Comparison of ENCODE assay signal across 23 cellular contexts in the genomic region with DNA sequence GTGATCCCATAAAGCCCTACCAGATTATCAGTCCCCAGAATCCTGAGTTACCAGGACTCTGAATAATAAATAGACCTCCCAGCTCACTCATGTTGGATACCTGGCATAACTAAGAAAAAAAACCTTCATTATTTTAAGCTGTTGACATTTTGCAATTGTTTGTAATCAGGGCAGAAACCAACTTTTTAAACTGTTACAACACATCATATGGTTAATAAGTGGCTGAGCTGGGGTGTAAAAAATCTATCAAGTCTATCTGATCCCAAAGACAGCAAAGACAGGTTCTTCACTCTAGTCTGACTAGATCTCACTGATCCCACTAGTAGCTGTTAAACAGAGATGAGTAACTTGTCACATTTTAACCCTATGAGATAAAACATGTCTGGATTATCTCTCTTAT.
"Had no signal": no experiment of that assay in that cellular context is flagged by ENCODE, and none has a peak within 500 bp of the region (broad histone marks: within the 10 kb centered on the region; RNA-seq: fewer than 3 reads in every experiment).

No MANE protein-coding gene starts in this region.

- FAIRE-seq: astrocyte had no signal

- H3K27me3 ChIP-seq: Peyer's patch had no signal

- H3K4me3 ChIP-seq: Peyer's patch had no signal

- H3K9me3 ChIP-seq: Peyer's patch had no signal

- H3K36me3 ChIP-seq: Peyer's patch had no signal

- ATAC-seq: activated T-helper 17 cell treated with anti-CD3 and anti-CD28 coated beads, Interleukin-2, amount 50 U/mL, for 72 hours; T-helper 17 cell had no signal

- H3K4me1 ChIP-seq: Peyer's patch had no signal

- H3K27ac ChIP-seq: Peyer's patch had no signal

- DNase-seq: activated CD4-positive, alpha-beta memory T cell treated with anti-CD3 and anti-CD28 coated beads for 36 hours; activated CD4-positive, alpha-beta T cell treated with anti-CD3 and anti-CD28 coated beads, Interleukin-2, amount 10 ng/mL, durations not matched to agents 7 days and 5 days; activated CD4-positive, CD25-positive, alpha-beta regulatory T cell; activated CD8-positive, alpha-beta memory T cell treated with anti-CD3 and anti-CD28 coated beads for 24 hours; activated gamma-delta T cell; activated naive CD4-positive, alpha-beta T cell treated with anti-CD3 and anti-CD28 coated beads for 36 hours; activated T-cell treated with anti-CD3 and anti-CD28 coated beads, Interleukin-2, amount 50 U/mL, for 48 hours; amygdala; KG1; NCI-H1048; NCI-H146; NCI-H187 treated with DMSO at 0.1 percent for 48 hours; NCI-H2081 treated with DMSO at 0.1 percent for 48 hours; NCI-H446 treated with DMSO at 0.1 percent for 48 hours; NCI-H524 treated with DMSO at 0.1 percent for 48 hours; NCI-H774; NK-92 treated with Interleukin-12 subunit alpha and Interleukin-12 subunit beta, amount 100 ng/mL, for 24 hours; Peyer's patch; SHP77; T-helper 17 cell; T-helper 9 cell had no signal
